11 cellular contexts compared by ENCODE assay signal in genomic region chr12:131923260-131923659, GRCh38. TPM values are rescaled to one million over a fixed set of nuclear protein-coding genes. Genes with fewer than 3 reads are reported as not detected.
A peak's percentile ranks its signal among the peaks of the same experiment; 100 is the strongest.
DNase-seq lines count a peak whose midpoint lies in the region; ATAC-seq, FAIRE-seq and TF ChIP-seq lines count a peak whose summit lies in the region.
"Had no signal": no experiment of that assay in that cellular context is flagged by ENCODE, and none has a peak within 500 bp of the region (broad histone marks: within the 10 kb centered on the region; RNA-seq: fewer than 3 reads in every experiment).

No MANE protein-coding gene starts in this region.

- ATAC-seq in GM19452 (IDR thresholded peaks at IDR 0.05; ENCODE audit: unreplicated experiment) (peak; percentile 87), HG02973 (IDR thresholded peaks at IDR 0.05; ENCODE audit: unreplicated experiment) (peak; percentile 76)

- no peak overlapping the region for H3K9ac ChIP-seq in kidney (ENCODE audit: low read length in 2 of 2)

- no peaks in the 10 kb centered on the region for H3K27me3 ChIP-seq in Peyer's patch
- H3K27me3 ChIP-seq: adrenal gland had no signal

- in situ Hi-C loops in ACHN (cut with HindIII; ENCODE audit: low pct_ligation_motif_present, low pct_unique_long_range_greater_than_20kb, low sequenced_read_pairs) = no loop called here

- FAIRE-seq in kidney (lab: Jason Lieb, UNC) = no peak

- DNase-seq in GM12865 (ENCODE audit: low read depth) = peak; percentile 90
- peak in 2 of 3 donors; percentile 82 to 83 for DNase-seq in Peyer's patch
- DNase-seq in middle frontal gyrus (ENCODE audit: extremely low spot score, low spot score) = no peak
- no peak for DNase-seq in ACHN
- DNase-seq in kidney = no peak
- DNase-seq in NCI-H2227 (lab: John Stamatoyannopoulos, UW; ENCODE audit: unreplicated experiment) = no peak
- DNase-seq: adrenal gland; NCI-H524 treated with DMSO at 0.1 percent for 48 hours; stimulated activated CD4-positive, alpha-beta T cell treated with anti-CD3 and anti-CD28 coated beads, Interleukin-4, amount 100 ng/mL, for 24 hours had no signal

- no peaks in the 10 kb centered on the region for H3K4me1 ChIP-seq in Peyer's patch
- H3K4me1 ChIP-seq in kidney (ENCODE audit: control insufficient read depth in 1 of 2, insufficient read depth in 1 of 2, low read depth in 1 of 2, low read length in 2 of 2) = no peaks in the 10 kb centered on the region

- H3K27ac ChIP-seq in Peyer's patch = peak overlapping the region in 2 of 4 donors; percentile 42 to 71
- H3K27ac ChIP-seq in kidney (ENCODE audit: low read depth in 2 of 2, low read length in 2 of 2) = no peak overlapping the region

- intact Hi-C loops in kidney (cut with DNase I) = no loop called here

- TF ChIP-seq CTCF in GM12865 (IDR thresholded peaks at IDR 0.05; ENCODE audit: insufficient read depth, low read depth, low read length, missing control alignments) (no peak), Peyer's patch (IDR thresholded peaks at IDR 0.05) (no peak), kidney (IDR thresholded peaks at IDR 0.05; ENCODE audit: borderline replicate concordance, extremely low read depth, insufficient read depth) (no peak)

- H3K9me3 ChIP-seq in Peyer's patch (no peaks in the 10 kb centered on the region), kidney (ENCODE audit: control insufficient read depth in 1 of 2, low read length in 2 of 2) (no peaks in the 10 kb centered on the region)
- H3K9me3 ChIP-seq: adrenal gland had no signal

- peaks cover 0 to 31% (median 0%) of the 10 kb centered on the region in 3 donors for H3K36me3 ChIP-seq in Peyer's patch
- H3K36me3 ChIP-seq in kidney (ENCODE audit: control insufficient read depth in 1 of 2, insufficient read depth in 2 of 2, low read length in 2 of 2) = peaks cover 5 to 7% of the 10 kb centered on the region in 2 donors

- peak overlapping the region; percentile 41 for H3K4me3 ChIP-seq in GM12865 (ENCODE audit: low read depth, low read length)
- peak overlapping the region in 1 of 4 donors; percentile 30 for H3K4me3 ChIP-seq in Peyer's patch
- H3K4me3 ChIP-seq in kidney (ENCODE audit: low read length in 2 of 2) = no peak overlapping the region
- H3K4me3 ChIP-seq: adrenal gland had no signal

- no peak for TF ChIP-seq POLR2A in Peyer's patch (IDR thresholded peaks at IDR 0.05)

RNA-seq across cellular contexts. Expression of gene PUS1, which starts 5.8 kb away (rescaled TPM):
- total RNA-seq in Peyer's patch = 10 to 100 TPM in 3 of 4 donors, 1 to 10 TPM in 1; 8.8 to 46.5 (median 31.8) TPM
- 28.8 TPM for total RNA-seq in kidney
- 16.1 TPM for polyA plus RNA-seq in kidney (ENCODE audit: insufficient read depth, low read depth, low replicate concordance)

RNA-seq across cellular contexts. Expression of gene EP400, which starts 26.5 kb away (rescaled TPM):
- total RNA-seq in Peyer's patch (10 to 100 TPM; 22.1 to 60.2 (median 49.2) TPM), kidney (44.7 TPM)
- 7.5 TPM for polyA plus RNA-seq in kidney (ENCODE audit: insufficient read depth, low read depth, low replicate concordance)

RNA-seq across cellular contexts. Expression of gene ULK1, which starts 28.8 kb away (rescaled TPM):
- total RNA-seq in Peyer's patch (10 to 100 TPM; 25.2 to 54.1 (median 38.8) TPM), kidney (33.4 TPM)
- polyA plus RNA-seq in kidney (ENCODE audit: insufficient read depth, low read depth, low replicate concordance) = 11.4 TPM

Comparison
In these comparisons a context has a peak if more than half of its experiments do, and no peak if none do; other contexts are left out.
1. DNase-seq: peak in GM12865 (single experiment) and Peyer's patch (2 of 3); none in middle frontal gyrus (single experiment), ACHN (single experiment), kidney (single experiment) and NCI-H2227 (single experiment).